In the genomic region with DNA sequence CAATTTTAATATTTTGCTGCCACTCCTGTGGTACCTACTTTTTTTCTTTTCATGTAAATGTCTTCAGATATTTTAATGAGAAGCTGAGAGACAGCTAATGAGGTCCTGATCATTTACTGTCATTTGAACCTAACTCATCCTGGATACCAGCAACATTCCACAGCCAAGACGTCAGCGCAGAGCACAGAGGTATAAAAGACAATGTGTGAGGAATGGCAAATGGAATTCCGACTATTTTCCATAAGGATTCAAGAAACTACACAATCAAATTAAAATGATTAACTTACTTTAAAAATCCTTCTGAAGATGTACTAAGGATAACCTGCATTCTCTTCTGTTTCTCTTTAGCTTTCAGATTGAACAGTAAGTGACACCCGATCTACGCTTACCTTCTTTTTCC, we compare ENCODE assay signal across 23 cellular contexts. TPM values are rescaled to one million over a fixed set of nuclear protein-coding genes. Genes with fewer than 3 reads are reported as not detected.
DNase-seq lines count a peak whose midpoint lies in the region; ATAC-seq and TF ChIP-seq lines count a peak whose summit lies in the region.
"Had no signal": no experiment of that assay in that cellular context is flagged by ENCODE, and none has a peak within 500 bp of the region (broad histone marks: within the 10 kb centered on the region; RNA-seq: fewer than 3 reads in every experiment).

No MANE protein-coding gene starts in this region.

- WGBS in mesendoderm (ENCODE audit: extremely low coverage, insufficient coverage, low lambda C conversion rate) = no CpG with 5 or more reads among the region's 5 CpGs

- DNase-seq in activated T-cell treated with anti-CD3 and anti-CD28 coated beads, Interleukin-2, amount 50 U/mL, for 72 hours = no peak
- DNase-seq in activated T-cell treated with anti-CD3 and anti-CD28 coated beads, Interleukin-2, amount 50 U/mL, for 4 hours = no peak
- DNase-seq in astrocyte of the hippocampus (ENCODE audit: low read depth, low spot score) = peak; percentile 11
- DNase-seq in mesendoderm = peak; percentile 80
- DNase-seq in CD14-positive monocyte (ENCODE audit: low spot score) = no peak
- no peak for DNase-seq in NCI-H774 (lab: John Stamatoyannopoulos, UW)
- DNase-seq: CD4-positive, alpha-beta T cell; DMS53; GF-D8; NCI-H1048; NCI-H1417; NCI-H1694; NCI-H2029 treated with DMSO at 0.1 percent for 48 hours; NCI-H2171; NCI-H526; Right ventricle myocardium superior; RPMI8226 had no signal

- H3K27me3 Mint-ChIP-seq in activated T-cell treated with anti-CD3 and anti-CD28 coated beads, Interleukin-2, amount 50 U/mL, for 72 hours (ENCODE audit: low read depth) = no peaks in the 10 kb centered on the region
- no peaks in the 10 kb centered on the region for H3K27me3 Mint-ChIP-seq in activated T-cell treated with anti-CD3 and anti-CD28 coated beads, Interleukin-2, amount 50 U/mL, for 4 hours (ENCODE audit: low read depth)
- peaks cover 0 to 3% (median 0%) of the 10 kb centered on the region in 3 donors for H3K27me3 Mint-ChIP-seq in CD14-positive monocyte (ENCODE audit: low read depth in 3 of 3)
- H3K27me3 Mint-ChIP-seq in stimulated activated memory B cell treated with anti-CD40 and anti-IgM and Interleukin-4, amounts not matched to agents 10 μg/mL and 1 μg/mL and 100 μg/mL, for 72 hours = no peaks in the 10 kb centered on the region
- H3K27me3 Mint-ChIP-seq: CD4-positive, alpha-beta T cell; IgD-negative memory B cell had no signal

- no peak overlapping the region for H3K4ac ChIP-seq in mesendoderm (ENCODE audit: low read depth, low read length)

- no peak overlapping the region for H4K8ac ChIP-seq in mesendoderm (ENCODE audit: low read depth, low read length)

- no peaks in the 10 kb centered on the region for H3K79me1 ChIP-seq in mesendoderm (ENCODE audit: low read length)

- H3K36me3 ChIP-seq in mesendoderm (ENCODE audit: control insufficient read depth, insufficient read depth, low read length) = peaks cover 4% of the 10 kb centered on the region

- no peak for TF ChIP-seq CTCF in CD14-positive monocyte (IDR thresholded peaks at IDR 0.05)

- no peaks in the 10 kb centered on the region for H3K4me1 ChIP-seq in mesendoderm (ENCODE audit: control insufficient read depth, low read depth, low read length)
- H3K4me1 ChIP-seq: BLaER1, SJSA1 had no signal

- H3K27ac ChIP-seq in mesendoderm (ENCODE audit: low read depth, low read length) = no peak overlapping the region
- H3K27ac ChIP-seq: BLaER1, HL-60, SJSA1 had no signal

- H3K79me2 ChIP-seq in mesendoderm (ENCODE audit: control insufficient read depth, insufficient read depth, low read length) = no peaks in the 10 kb centered on the region

- no peak overlapping the region for H3K4me3 ChIP-seq in mesendoderm (ENCODE audit: low read length)
- H3K4me3 ChIP-seq: BLaER1, SJSA1 had no signal

- no peak overlapping the region for H3K9ac ChIP-seq in mesendoderm (ENCODE audit: low read length)
- H3K9ac ChIP-seq: BLaER1 had no signal

- H3K4me3 Mint-ChIP-seq in activated T-cell treated with anti-CD3 and anti-CD28 coated beads, Interleukin-2, amount 50 U/mL, for 72 hours = no peak overlapping the region
- H3K4me3 Mint-ChIP-seq in activated T-cell treated with anti-CD3 and anti-CD28 coated beads, Interleukin-2, amount 50 U/mL, for 4 hours = no peak overlapping the region
- no peak overlapping the region for H3K4me3 Mint-ChIP-seq in CD14-positive monocyte
- H3K4me3 Mint-ChIP-seq in stimulated activated memory B cell treated with anti-CD40 and anti-IgM and Interleukin-4, amounts not matched to agents 10 μg/mL and 1 μg/mL and 100 μg/mL, for 72 hours = no peak overlapping the region
- H3K4me3 Mint-ChIP-seq: CD4-positive, alpha-beta T cell; IgD-negative memory B cell had no signal

- no peak overlapping the region for H3K4me2 ChIP-seq in mesendoderm (ENCODE audit: low read length)
- H3K4me2 ChIP-seq: BLaER1 had no signal

- no peak overlapping the region for H2BK5ac ChIP-seq in mesendoderm (ENCODE audit: low read length)

- no peak overlapping the region for H2BK120ac ChIP-seq in mesendoderm (ENCODE audit: low read depth, low read length)

- H3K18ac ChIP-seq in mesendoderm (ENCODE audit: low read length) = no peak overlapping the region

- H2BK15ac ChIP-seq in mesendoderm (replicated peaks; ENCODE audit: low read depth) = no peak overlapping the region

- H3K56ac ChIP-seq in mesendoderm (ENCODE audit: low read length) = no peak overlapping the region

- no peak overlapping the region for H3K23ac ChIP-seq in mesendoderm (ENCODE audit: low read length)

- peak overlapping the region; percentile 40 for H3K27ac Mint-ChIP-seq in activated T-cell treated with anti-CD3 and anti-CD28 coated beads, Interleukin-2, amount 50 U/mL, for 72 hours
- H3K27ac Mint-ChIP-seq in CD14-positive monocyte = no peak overlapping the region
- H3K27ac Mint-ChIP-seq in stimulated activated memory B cell treated with anti-CD40 and anti-IgM and Interleukin-4, amounts not matched to agents 10 μg/mL and 1 μg/mL and 100 μg/mL, for 72 hours = no peak overlapping the region
- H3K27ac Mint-ChIP-seq: CD4-positive, alpha-beta T cell had no signal

- no peak for ATAC-seq in activated T-cell treated with anti-CD3 and anti-CD28 coated beads, Interleukin-2, amount 50 U/mL, for 72 hours (replicated peaks in 1 of 2)
- no peak for ATAC-seq in activated T-cell treated with anti-CD3 and anti-CD28 coated beads, Interleukin-2, amount 50 U/mL, for 4 hours
- no peak for ATAC-seq in stimulated activated memory B cell treated with anti-CD40 and anti-IgM and Interleukin-4, amounts not matched to agents 10 μg/mL and 1 μg/mL and 100 μg/mL, for 72 hours
- ATAC-seq: HCT116 had no signal

- H3K9me3 Mint-ChIP-seq in activated T-cell treated with anti-CD3 and anti-CD28 coated beads, Interleukin-2, amount 50 U/mL, for 72 hours = no peaks in the 10 kb centered on the region
- no peaks in the 10 kb centered on the region for H3K9me3 Mint-ChIP-seq in activated T-cell treated with anti-CD3 and anti-CD28 coated beads, Interleukin-2, amount 50 U/mL, for 4 hours
- H3K9me3 Mint-ChIP-seq in CD14-positive monocyte = no peaks in the 10 kb centered on the region
- no peaks in the 10 kb centered on the region for H3K9me3 Mint-ChIP-seq in stimulated activated memory B cell treated with anti-CD40 and anti-IgM and Interleukin-4, amounts not matched to agents 10 μg/mL and 1 μg/mL and 100 μg/mL, for 72 hours
- H3K9me3 Mint-ChIP-seq: CD4-positive, alpha-beta T cell; IgD-negative memory B cell had no signal

- intact Hi-C loops in CD14-positive monocyte (cut with micrococcal nuclease) = no loop called here

- H4K5ac ChIP-seq in mesendoderm (ENCODE audit: low read length) = no peak overlapping the region

- peaks cover 12 to 37% of the 10 kb centered on the region in 2 donors for H3K36me3 Mint-ChIP-seq in activated T-cell treated with anti-CD3 and anti-CD28 coated beads, Interleukin-2, amount 50 U/mL, for 72 hours (ENCODE audit: insufficient read depth in 2 of 2)
- H3K36me3 Mint-ChIP-seq in activated T-cell treated with anti-CD3 and anti-CD28 coated beads, Interleukin-2, amount 50 U/mL, for 4 hours (ENCODE audit: insufficient read depth) = peaks cover 65% of the 10 kb centered on the region
- peaks cover 88 to 96% of the 10 kb centered on the region in 2 donors for H3K36me3 Mint-ChIP-seq in CD14-positive monocyte
- H3K36me3 Mint-ChIP-seq in stimulated activated memory B cell treated with anti-CD40 and anti-IgM and Interleukin-4, amounts not matched to agents 10 μg/mL and 1 μg/mL and 100 μg/mL, for 72 hours = peaks cover 86% of the 10 kb centered on the region

- H3K27me3 ChIP-seq in mesendoderm (ENCODE audit: insufficient read depth, low read length, poor library complexity) = no peaks in the 10 kb centered on the region
- H3K27me3 ChIP-seq: BLaER1, SJSA1 had no signal

- no peak overlapping the region for H2AK5ac ChIP-seq in mesendoderm (ENCODE audit: low read length)

- no peaks in the 10 kb centered on the region for H3K4me1 Mint-ChIP-seq in activated T-cell treated with anti-CD3 and anti-CD28 coated beads, Interleukin-2, amount 50 U/mL, for 72 hours (ENCODE audit: low read depth)
- no peaks in the 10 kb centered on the region for H3K4me1 Mint-ChIP-seq in activated T-cell treated with anti-CD3 and anti-CD28 coated beads, Interleukin-2, amount 50 U/mL, for 4 hours (ENCODE audit: low read depth)
- H3K4me1 Mint-ChIP-seq in CD14-positive monocyte = no peaks in the 10 kb centered on the region
- no peaks in the 10 kb centered on the region for H3K4me1 Mint-ChIP-seq in stimulated activated memory B cell treated with anti-CD40 and anti-IgM and Interleukin-4, amounts not matched to agents 10 μg/mL and 1 μg/mL and 100 μg/mL, for 72 hours
- H3K4me1 Mint-ChIP-seq: IgD-negative memory B cell had no signal

RNA-seq across cellular contexts. Expression of gene HEATR1, which starts 38.8 kb away (rescaled TPM):
- 10 to 100 TPM; 45.2 to 57.1 TPM for total RNA-seq in activated T-cell treated with anti-CD3 and anti-CD28 coated beads, Interleukin-2, amount 50 U/mL, for 72 hours
- 100 to 1,000 TPM; 113 to 126 (median 120) TPM for total RNA-seq in activated T-cell treated with anti-CD3 and anti-CD28 coated beads, Interleukin-2, amount 50 U/mL, for 4 hours
- 34.2 TPM for polyA plus RNA-seq in mesendoderm (2013, experiment 1 of 2)
- polyA plus RNA-seq in mesendoderm (2013, experiment 2 of 2) = 33.3 TPM
- polyA plus RNA-seq in CD14-positive monocyte = 1 to 10 TPM; 2.8 to 4.2 TPM

RNA-seq across cellular contexts. Expression of gene LGALS8, which starts 41.7 kb away (rescaled TPM):
- 10 to 100 TPM; 70.1 to 96.9 TPM for total RNA-seq in activated T-cell treated with anti-CD3 and anti-CD28 coated beads, Interleukin-2, amount 50 U/mL, for 72 hours
- total RNA-seq in activated T-cell treated with anti-CD3 and anti-CD28 coated beads, Interleukin-2, amount 50 U/mL, for 4 hours = 10 to 100 TPM; 59.7 to 73.2 (median 60.9) TPM
- 7.7 TPM for polyA plus RNA-seq in mesendoderm (2013, experiment 1 of 2)
- polyA plus RNA-seq in mesendoderm (2013, experiment 2 of 2) = 7.9 TPM
- polyA plus RNA-seq in CD14-positive monocyte = 10 to 100 TPM; 58.9 to 84.6 TPM

Comparison
In these comparisons a context has a peak if more than half of its experiments do, and no peak if none do; other contexts are left out.
1. DNase-seq: peak in astrocyte of the hippocampus (single experiment) and mesendoderm (single experiment); none in activated T-cell treated with anti-CD3 and anti-CD28 coated beads, Interleukin-2, amount 50 U/mL, for 72 hours (0 of 2), activated T-cell treated with anti-CD3 and anti-CD28 coated beads, Interleukin-2, amount 50 U/mL, for 4 hours (single experiment), CD14-positive monocyte (single experiment) and NCI-H774 (single experiment).